ENCODE assay signal across 8 cellular contexts in genomic region chr3:32500880-32501784, GRCh38. TPM values are rescaled to one million over a fixed set of nuclear protein-coding genes. Genes with fewer than 3 reads are reported as not detected.
DNase-seq lines count a peak whose midpoint lies in the region; ATAC-seq and TF ChIP-seq lines count a peak whose summit lies in the region.

No MANE protein-coding gene starts in this region.

- peaks cover 24% of the 10 kb centered on the region for H3K4me1 ChIP-seq in vagina

- no peak for TF ChIP-seq POLR2A in vagina (IDR thresholded peaks at IDR 0.05)

- peak overlapping the region; percentile 83 for H3K27ac ChIP-seq in vagina

- DNase-seq in Right ventricle myocardium inferior (ENCODE audit: missing footprints), result peak; percentile 72
- no peak for DNase-seq in cardiac septum (ENCODE audit: low spot score)
- no peak for DNase-seq in astrocyte of the spinal cord (ENCODE audit: low read depth, low spot score)
- DNase-seq in medulla oblongata (ENCODE audit: extremely low spot score), result peak; percentile 24
- DNase-seq in vagina (ENCODE audit: extremely low spot score in 2 of 2), result no peak
- no peak for DNase-seq in activated CD4-positive, CD25-positive, alpha-beta regulatory T cell treated with anti-CD3 and anti-CD28 coated beads, Interleukin-2, amount 50 U/mL, for 72 hours

- no peaks in the 10 kb centered on the region for H3K27me3 ChIP-seq in vagina

- no peaks in the 10 kb centered on the region for H3K36me3 ChIP-seq in vagina

- H3K9me3 ChIP-seq in vagina, result no peaks in the 10 kb centered on the region

- no peak for ATAC-seq in Right ventricle myocardium inferior
- no peak for ATAC-seq in GM21447 (IDR thresholded peaks at IDR 0.05; ENCODE audit: unreplicated experiment)
- no peak for ATAC-seq in GM21723 (IDR thresholded peaks at IDR 0.05; ENCODE audit: unreplicated experiment)

- in situ Hi-C loops in astrocyte of the spinal cord (cut with HindIII; ENCODE audit: low sequenced_read_pairs), result no loop called here

- TF ChIP-seq CTCF in astrocyte of the spinal cord (IDR thresholded peaks at IDR 0.05; ENCODE audit: low read depth, low read length) (no peak), vagina (IDR thresholded peaks at IDR 0.05) (no peak)

- intact Hi-C loops in Right ventricle myocardium inferior (cut with DNase I) (loop anchor here (5.0 kb wide), 1 partner anchor 71 kb away; the partner anchor contains the start of gene DYNC1LI1), cardiac septum (cut with DNase I) (no loop called here), vagina (cut with DNase I) (no loop called here)

- H3K4me3 ChIP-seq in astrocyte of the spinal cord (ENCODE audit: low read depth, low read length) (peak overlapping the region; percentile 92), vagina (peak overlapping the region; percentile 74 to 92)

RNA-seq across cellular contexts. Expression of gene CMTM6, which starts 1.5 kb away (rescaled TPM):
- total RNA-seq in Right ventricle myocardium inferior (11.3 TPM), cardiac septum (15.4 TPM), vagina (28.0 TPM)

Comparison
In these comparisons a context has a peak if more than half of its experiments do, and no peak if none do; other contexts are left out.
1. DNase-seq: peak in Right ventricle myocardium inferior (single experiment) and medulla oblongata (single experiment); none in cardiac septum (single experiment), astrocyte of the spinal cord (single experiment), vagina (0 of 2) and activated CD4-positive, CD25-positive, alpha-beta regulatory T cell treated with anti-CD3 and anti-CD28 coated beads, Interleukin-2, amount 50 U/mL, for 72 hours (single experiment).